ENCODE assay signal across 17 cellular contexts in genomic region chr15:51842265-51842664, GRCh38. TPM values are rescaled to one million over a fixed set of nuclear protein-coding genes. Genes with fewer than 3 reads are reported as not detected.
DNase-seq lines count a peak whose midpoint lies in the region; ATAC-seq, FAIRE-seq and TF ChIP-seq lines count a peak whose summit lies in the region.
"Had no signal": no experiment of that assay in that cellular context is flagged by ENCODE, and none has a peak within 500 bp of the region (broad histone marks: within the 10 kb centered on the region; RNA-seq: fewer than 3 reads in every experiment).

No MANE protein-coding gene starts in this region.

- H3K9me1 ChIP-seq in keratinocyte (ENCODE audit: control insufficient read depth, extremely low read depth, insufficient read depth, low read length): peaks cover 2% of the 10 kb centered on the region

- BruUV-seq in A673 (replicated peaks; lab: Mats Ljungman, UMichigan): no TSS peak

- H3K27ac ChIP-seq in A673 (ENCODE audit: low read depth, low read length, poor library complexity, severe bottlenecking) (peak overlapping the region; percentile 79), keratinocyte (ENCODE audit: control insufficient read depth, insufficient read depth, low read length) (peak overlapping the region; percentile 88)
- H3K27ac ChIP-seq: WERI-Rb-1 had no signal

- H3K36me3 ChIP-seq in A673 (ENCODE audit: insufficient read depth, low read length, poor library complexity, severe bottlenecking) (no peaks in the 10 kb centered on the region), keratinocyte (ENCODE audit: control insufficient read depth in 2 of 2, extremely low read depth in 1 of 2, insufficient read depth in 2 of 2, low read length in 2 of 2) (peaks cover 2 to 3% of the 10 kb centered on the region in 2 experiments)
- H3K36me3 ChIP-seq: BE2C, heart left ventricle, thyroid gland, WERI-Rb-1 had no signal

- CTCF ChIA-PET in A673 (lab: Charles Lee) (no interaction called here), WTC11 (lab: Charles Lee) (interaction anchor here (0.9 kb wide), 1 partner anchor 46 kb away, joined by 3 read pairs; no protein-coding TSS in a partner anchor)

- H2AFZ ChIP-seq in keratinocyte (ENCODE audit: control insufficient read depth, low read length): no peak overlapping the region

- peak overlapping the region; percentile 83 for H3K4me2 ChIP-seq in keratinocyte (ENCODE audit: control insufficient read depth, extremely low read depth, insufficient read depth, low read depth, low read length)

- H3K4me3 ChIP-seq in A673 (ENCODE audit: low read depth, low read length, poor library complexity, severe bottlenecking) (no peak overlapping the region), keratinocyte (ENCODE audit: control insufficient read depth in 2 of 3, extremely low read depth in 1 of 3, insufficient read depth in 2 of 3, low read depth in 1 of 3, low read length in 3 of 3) (no peak overlapping the region)
- H3K4me3 ChIP-seq: heart left ventricle, mucosa of descending colon, thyroid gland had no signal

- DNase-seq in A673 (ENCODE audit: low spot score): no peak
- DNase-seq in CD14-positive monocyte (ENCODE audit: low spot score): no peak
- DNase-seq in WTC11 (ENCODE audit: low spot score): no peak
- no peak for DNase-seq in keratinocyte (ENCODE audit: low read depth, low spot score)
- DNase-seq in NCI-H1694 treated with DMSO at 0.1 percent for 48 hours (lab: John Stamatoyannopoulos, UW): no peak
- no peak for DNase-seq in NCI-H69 (lab: John Stamatoyannopoulos, UW)
- DNase-seq in middle frontal gyrus (ENCODE audit: extremely low spot score, low spot score): no peak
- DNase-seq: BE2C, heart left ventricle, MM.1S, mucosa of descending colon, NCI-H2029, T-helper 1 cell, thyroid gland, WERI-Rb-1 had no signal

- POLR2A ChIA-PET in A673 (lab: Charles Lee; ENCODE audit: low non-redundant PET): interaction anchor here (0.5 kb wide), 1 partner anchor 1525 kb away, joined by 10 read pairs; no protein-coding TSS in a partner anchor
- POLR2A ChIA-PET in WTC11 (lab: Charles Lee): no interaction called here

- no peak for ATAC-seq in WTC11
- ATAC-seq in GM21423 (IDR thresholded peaks at IDR 0.05; ENCODE audit: unreplicated experiment): no peak
- ATAC-seq: heart left ventricle had no signal

- H3K27ac Mint-ChIP-seq in CD14-positive monocyte (peak overlapping the region; percentile 70 to 88 (median 83)), WTC11 (peak overlapping the region; percentile 54; the same call in 1 of the 2 replicates)

- dilution Hi-C loops in keratinocyte (cut with MboI; ENCODE audit: extremely low pct_ligation_motif_present, low sequenced_read_pairs): no loop called here

- H3K9me3 ChIP-seq in A673 (ENCODE audit: low read depth, low read length, poor library complexity, severe bottlenecking) (no peaks in the 10 kb centered on the region), keratinocyte (ENCODE audit: control insufficient read depth, low read depth, low read length) (no peaks in the 10 kb centered on the region)
- H3K9me3 ChIP-seq: BE2C, heart left ventricle, mucosa of descending colon, thyroid gland had no signal

- no peak for FAIRE-seq in keratinocyte (lab: Jason Lieb, UNC)

- H4K20me1 ChIP-seq in keratinocyte (ENCODE audit: control insufficient read depth, extremely low read depth, insufficient read depth, low read length): peaks cover 21% of the 10 kb centered on the region

- H3K4me1 ChIP-seq in A673 (ENCODE audit: insufficient read depth, low read length, poor library complexity, severe bottlenecking): peaks cover 89% of the 10 kb centered on the region
- H3K4me1 ChIP-seq in keratinocyte (ENCODE audit: control insufficient read depth, extremely low read depth, insufficient read depth, low read length): peaks cover 82% of the 10 kb centered on the region

- H3K36me3 Mint-ChIP-seq in CD14-positive monocyte (no peaks in the 10 kb centered on the region), WTC11 (no peaks in the 10 kb centered on the region)
- H3K36me3 Mint-ChIP-seq: activated naive CD4-positive, alpha-beta T cell treated with anti-CD3 and anti-CD28 coated beads, Interleukin-2, amount 50 U/mL, for 72 hours had no signal

- H3K4me1 Mint-ChIP-seq in CD14-positive monocyte (peaks cover 79% of the 10 kb centered on the region), WTC11 (peaks cover 72% of the 10 kb centered on the region)

- peaks cover 0 to 2% (median 0%) of the 10 kb centered on the region in 7 donors for H3K9me3 Mint-ChIP-seq in CD14-positive monocyte
- H3K9me3 Mint-ChIP-seq in WTC11: no peaks in the 10 kb centered on the region
- H3K9me3 Mint-ChIP-seq: activated naive CD4-positive, alpha-beta T cell treated with anti-CD3 and anti-CD28 coated beads, Interleukin-2, amount 50 U/mL, for 72 hours had no signal

- H3K27me3 Mint-ChIP-seq in CD14-positive monocyte (ENCODE audit: low read depth in 3 of 3) (no peaks in the 10 kb centered on the region), WTC11 (ENCODE audit: low read depth) (no peaks in the 10 kb centered on the region)

- H3K4me3 Mint-ChIP-seq in CD14-positive monocyte (no peak overlapping the region), WTC11 (no peak overlapping the region)

- intact Hi-C loops in A673 (cut with micrococcal nuclease; ENCODE audit: unreplicated experiment): no loop called here
- intact Hi-C loops in CD14-positive monocyte (cut with micrococcal nuclease): no loop called here

- TF ChIP-seq CTCF in A673 (conservative IDR thresholded peaks at IDR 0.05; ENCODE audit: low read depth, low read length): no peak
- no peak for TF ChIP-seq CTCF in CD14-positive monocyte (IDR thresholded peaks at IDR 0.05)
- no peak for TF ChIP-seq CTCF in WTC11 (IDR thresholded peaks at IDR 0.05)
- no peak for TF ChIP-seq CTCF in keratinocyte (optimal IDR thresholded peaks at IDR 0.05 in 1 of 3, IDR thresholded peaks at IDR 0.05 in 1 of 3, conservative IDR thresholded peaks at IDR 0.05 in 1 of 3; ENCODE audit: extremely low read depth in 1 of 3, insufficient read depth in 2 of 3, low read length in 3 of 3)

- no peaks in the 10 kb centered on the region for H3K27me3 ChIP-seq in A673 (replicated peaks; ENCODE audit: insufficient read depth, low read depth, low read length, poor library complexity)
- H3K27me3 ChIP-seq in keratinocyte (ENCODE audit: control insufficient read depth, extremely low read depth, insufficient read depth, low read length): no peaks in the 10 kb centered on the region
- H3K27me3 ChIP-seq: BE2C, heart left ventricle, thyroid gland had no signal

- H3K9ac ChIP-seq in keratinocyte (ENCODE audit: control insufficient read depth, extremely low read depth, insufficient read depth, low read length): peak overlapping the region; percentile 56

- H3K79me2 ChIP-seq in keratinocyte (ENCODE audit: control insufficient read depth, insufficient read depth, low read length): peaks cover 97% of the 10 kb centered on the region

TF ChIP-seq in WTC11, 78 proteins besides CTCF, POLR2A, EP300 and RAD21 (continues in another document):
- TF ChIP-seq HMGA2 (CRISPR knock-in tag; IDR thresholded peaks at IDR 0.05): no peak
- TF ChIP-seq AR (CRISPR knock-in tag; IDR thresholded peaks at IDR 0.05): no peak
- no peak for TF ChIP-seq USF2 (CRISPR knock-in tag; IDR thresholded peaks at IDR 0.05)
- no peak for TF ChIP-seq ZMAT4 (CRISPR knock-in tag; IDR thresholded peaks at IDR 0.05)
- TF ChIP-seq ETV6 (CRISPR knock-in tag; IDR thresholded peaks at IDR 0.05): no peak
- no peak for TF ChIP-seq KAT7 (CRISPR knock-in tag; IDR thresholded peaks at IDR 0.05; ENCODE audit: borderline replicate concordance)
- TF ChIP-seq SOX15 (CRISPR knock-in tag; IDR thresholded peaks at IDR 0.05): no peak

RNA-seq across cellular contexts. Expression of gene TMOD3, which starts 12.8 kb away (rescaled TPM):
- total RNA-seq in A673 (2021) (66.6 and 70.2 TPM in 2 replicates), WTC11 (2021) (37.0 to 40.6 TPM (median 38.8 TPM) in 3 replicates)
- polyA plus RNA-seq in CD14-positive monocyte (10 to 100 TPM; 27.8 to 34.8 TPM), keratinocyte (48.4 to 100 TPM (median 50.2 TPM) in 3 replicates)
- 249 TPM for polyA plus RNA-seq in keratinocyte (2011; ENCODE audit: low read depth)
- polyA plus RNA-seq in keratinocyte (2011; cell fraction: cytosol; rRNA removed): 50.3 and 97.3 TPM in 2 replicates
- 66.1 and 71.0 TPM in 2 replicates for polyA plus RNA-seq in keratinocyte (2011; cell fraction: nucleus; rRNA removed)
- 59.4 and 66.5 TPM in 2 replicates for polyA plus RNA-seq in keratinocyte (2012; ENCODE audit: low replicate concordance)
- polyA minus RNA-seq in keratinocyte: 20.2 to 107 TPM (median 32.1 TPM) in 3 replicates
- polyA minus RNA-seq in keratinocyte (2011; cell fraction: cytosol; rRNA and poly(A)+ RNA removed): 36.8 TPM
- polyA minus RNA-seq in keratinocyte (2011; cell fraction: nucleus; rRNA and poly(A)+ RNA removed): 46.0 and 118 TPM in 2 replicates
